Comparison of ENCODE assay signal across 6 cellular contexts in genomic region chr12:121584885-121585284, GRCh38. TPM values are rescaled to one million over a fixed set of nuclear protein-coding genes. Genes with fewer than 3 reads are reported as not detected.
A peak's percentile ranks its signal among the peaks of the same experiment; 100 is the strongest.
DNase-seq lines count a peak whose midpoint lies in the region; ATAC-seq and TF ChIP-seq lines count a peak whose summit lies in the region.
"Not testable (repeated sequence)": the region's sequence is repeated elsewhere in the genome, so short reads cannot be mapped to it uniquely, and the experiment has no call there.

No MANE protein-coding gene starts in this region.

- intact Hi-C loops in CD8-positive, alpha-beta T cell (cut with DNase I, micrococcal nuclease): loop anchor here in 1 of 2 experiments (5.0 kb wide), 1 partner anchor 87 kb away; no protein-coding TSS in a partner anchor

- H3K4me2 ChIP-seq in GM23338: not testable (repeated sequence)

- POLR2A ChIA-PET in CD8-positive, alpha-beta T cell (lab: Charles Lee); T-cell (lab: Charles Lee); WTC11 (lab: Charles Lee): not testable (repeated sequence)
- POLR2A ChIA-PET in naive thymus-derived CD8-positive, alpha-beta T cell (lab: Charles Lee): interaction anchor here (0.6 to 10.6 kb wide), 2 partner anchors 15 to 40 kb away, joined by 5 to 150 read pairs; partner anchors contain the start of gene ORAI1

- H3K27ac Mint-ChIP-seq in CD8-positive, alpha-beta T cell: peak overlapping the region; percentile 52
- not testable (repeated sequence) for H3K27ac Mint-ChIP-seq in GM23338
- H3K27ac Mint-ChIP-seq in T-cell: peak overlapping the region; percentile 63 to 69
- H3K27ac Mint-ChIP-seq in WTC11: peak overlapping the region; percentile 97; the same call in 1 of the 2 replicates
- peak overlapping the region; percentile 41 for H3K27ac Mint-ChIP-seq in activated naive CD8-positive, alpha-beta T cell
- peak overlapping the region in 8 of 10 donors; percentile 3 to 91 (median 39) for H3K27ac Mint-ChIP-seq in naive thymus-derived CD8-positive, alpha-beta T cell

- H3K4me1 Mint-ChIP-seq in CD8-positive, alpha-beta T cell (ENCODE audit: low read depth): peaks cover 48% of the 10 kb centered on the region
- H3K4me1 Mint-ChIP-seq in GM23338 (peaks cover 22% of the 10 kb centered on the region; the same call in 2 of the 3 replicates), T-cell (peaks cover 40 to 49% (median 47%) of the 10 kb centered on the region in 3 donors), WTC11 (peaks cover 34% of the 10 kb centered on the region)
- H3K4me1 Mint-ChIP-seq in activated naive CD8-positive, alpha-beta T cell (ENCODE audit: low read depth): peaks cover 36% of the 10 kb centered on the region
- peaks cover 15 to 42% (median 39%) of the 10 kb centered on the region in 4 donors for H3K4me1 Mint-ChIP-seq in naive thymus-derived CD8-positive, alpha-beta T cell

- H3K4me3 Mint-ChIP-seq in CD8-positive, alpha-beta T cell; GM23338; T-cell; WTC11; activated naive CD8-positive, alpha-beta T cell; naive thymus-derived CD8-positive, alpha-beta T cell: not testable (repeated sequence)

- not testable (repeated sequence) for H3K27me3 Mint-ChIP-seq in CD8-positive, alpha-beta T cell (ENCODE audit: low read depth); GM23338 (ENCODE audit: insufficient read depth, low read depth, poor library complexity); T-cell; WTC11 (ENCODE audit: low read depth); activated naive CD8-positive, alpha-beta T cell; naive thymus-derived CD8-positive, alpha-beta T cell

- not testable (repeated sequence) for H3K27me3 ChIP-seq in CD8-positive, alpha-beta T cell (ENCODE audit: insufficient read depth, low read length); GM23338 (ENCODE audit: insufficient read depth)

- H3K27ac ChIP-seq in CD8-positive, alpha-beta T cell (ENCODE audit: low read depth, low read length): not testable (repeated sequence)
- H3K27ac ChIP-seq in GM23338 (ENCODE audit: low read depth): 0 out of 2 replicates have a peak overlapping the region, but pooled peaks have one; percentile 9

- not testable (repeated sequence) for TF ChIP-seq CTCF in CD8-positive, alpha-beta T cell (IDR thresholded peaks at IDR 0.05); GM23338 (conservative IDR thresholded peaks at IDR 0.05; ENCODE audit: low read depth in 2 of 2); WTC11 (IDR thresholded peaks at IDR 0.05)

- H3K9me2 ChIP-seq in GM23338 (ENCODE audit: insufficient read depth): not testable (repeated sequence)

- H3K4me1 ChIP-seq in CD8-positive, alpha-beta T cell (ENCODE audit: insufficient read depth, low read length): peaks cover 34% of the 10 kb centered on the region
- H3K4me1 ChIP-seq in GM23338 (ENCODE audit: insufficient read depth): peaks cover 12% of the 10 kb centered on the region

- not testable (repeated sequence) for DNase-seq in CD8-positive, alpha-beta T cell; GM23338 (ENCODE audit: low spot score); T-cell; WTC11 (ENCODE audit: low spot score); naive thymus-derived CD8-positive, alpha-beta T cell

- H3K36me3 ChIP-seq in CD8-positive, alpha-beta T cell (ENCODE audit: insufficient read depth, low read length); GM23338 (ENCODE audit: insufficient read depth): not testable (repeated sequence)

- not testable (repeated sequence) for H3K9me3 Mint-ChIP-seq in CD8-positive, alpha-beta T cell; GM23338; T-cell; WTC11; activated naive CD8-positive, alpha-beta T cell (ENCODE audit: low read depth); naive thymus-derived CD8-positive, alpha-beta T cell

- peaks cover 81% of the 10 kb centered on the region for H3K79me2 ChIP-seq in GM23338 (replicated peaks; ENCODE audit: insufficient read depth)

- not testable (repeated sequence) for H2AFZ ChIP-seq in GM23338

- H3K4me3 ChIP-seq in CD8-positive, alpha-beta T cell (ENCODE audit: low read depth, low read length); GM23338: not testable (repeated sequence)

- H3K9me3 ChIP-seq in CD8-positive, alpha-beta T cell (ENCODE audit: low read length): not testable (repeated sequence)

- CTCF ChIA-PET in CD8-positive, alpha-beta T cell (lab: Charles Lee): interaction anchor here (0.6 to 3.2 kb wide), 4 partner anchors 26 to 86 kb away, joined by 3 to 14 read pairs (median 4); no protein-coding TSS in a partner anchor
- CTCF ChIA-PET in T-cell (lab: Charles Lee): not testable (repeated sequence)
- CTCF ChIA-PET in WTC11 (lab: Charles Lee): interaction anchor here (1.1 kb wide), 1 partner anchor 32 kb away, joined by 4 read pairs; no protein-coding TSS in a partner anchor

- ATAC-seq in CD8-positive, alpha-beta T cell; GM23338; T-cell (replicated peaks in 1 of 4); WTC11; naive thymus-derived CD8-positive, alpha-beta T cell: not testable (repeated sequence)

- H3F3A ChIP-seq in GM23338 (replicated peaks; ENCODE audit: low read depth): peaks cover 18% of the 10 kb centered on the region

- not testable (repeated sequence) for H4K20me1 ChIP-seq in GM23338 (replicated peaks; ENCODE audit: insufficient read depth)

- not testable (repeated sequence) for H3K36me3 Mint-ChIP-seq in CD8-positive, alpha-beta T cell; T-cell; WTC11; activated naive CD8-positive, alpha-beta T cell; naive thymus-derived CD8-positive, alpha-beta T cell
- peaks cover 11% of the 10 kb centered on the region for H3K36me3 Mint-ChIP-seq in GM23338 (ENCODE audit: low read depth)

RNA-seq across cellular contexts. Expression of gene KDM2B, which starts 4.1 kb away (rescaled TPM):
- 10 to 100 TPM; 80.8 to 87.3 TPM for total RNA-seq in CD8-positive, alpha-beta T cell
- 137 and 161 TPM in 2 replicates for total RNA-seq in GM23338 (2014; rRNA removed; shearing (Covaris generic))
- 59.4 and 64.4 TPM in 2 replicates for polyA plus RNA-seq in GM23338 (2016; fragmentation: Nextera tagmentation; extraction: Ambion mirVana)
- total RNA-seq in T-cell: 100 to 1,000 TPM in 2 of 5 donors, 10 to 100 TPM in 3; 74.1 to 102 (median 95.8) TPM
- total RNA-seq in WTC11 (2021): 147 to 155 TPM (median 152 TPM) in 3 replicates
- total RNA-seq in naive thymus-derived CD8-positive, alpha-beta T cell: 10 to 100 TPM; 91.8 to 95.0 TPM
- polyA plus RNA-seq in naive thymus-derived CD8-positive, alpha-beta T cell: 10 to 100 TPM; 13.0 to 19.4 (median 18.4) TPM

RNA-seq across cellular contexts. Expression of gene ORAI1, which starts 41.4 kb away (rescaled TPM):
- total RNA-seq in CD8-positive, alpha-beta T cell: 10 to 100 TPM; 59.0 to 62.1 TPM
- 31.0 and 32.0 TPM in 2 replicates for total RNA-seq in GM23338 (2014; rRNA removed; shearing (Covaris generic))
- polyA plus RNA-seq in GM23338 (2016; fragmentation: Nextera tagmentation; extraction: Ambion mirVana): 22.2 and 23.7 TPM in 2 replicates
- 10 to 100 TPM; 38.9 to 76.5 (median 59.0) TPM for total RNA-seq in T-cell
- total RNA-seq in WTC11 (2021): 27.7 to 28.9 TPM (median 28.6 TPM) in 3 replicates
- total RNA-seq in naive thymus-derived CD8-positive, alpha-beta T cell: 10 to 100 TPM; 44.6 to 45.7 TPM
- 100 to 1,000 TPM; 122 to 158 (median 134) TPM for polyA plus RNA-seq in naive thymus-derived CD8-positive, alpha-beta T cell
